11 cellular contexts compared by ENCODE assay signal in the genomic region with DNA sequence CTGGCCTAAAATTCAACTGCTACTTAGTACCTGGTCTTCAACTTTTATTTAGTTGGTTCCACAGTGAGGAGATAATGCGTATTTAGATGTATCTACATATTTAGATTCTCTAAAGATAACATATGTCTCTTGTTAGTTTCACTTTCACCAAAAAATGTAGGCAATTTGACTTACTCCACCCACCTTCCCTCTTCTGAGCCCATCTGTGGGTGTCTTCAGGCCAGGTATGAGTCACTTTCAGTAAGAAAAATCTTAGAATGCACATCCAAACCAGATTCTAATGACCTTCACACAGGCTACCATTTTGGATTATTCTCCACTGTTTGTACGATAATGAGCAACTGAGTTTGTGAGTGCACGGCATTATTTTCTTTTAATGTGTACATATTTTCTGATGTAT.
A peak's percentile ranks its signal among the peaks of the same experiment; 100 is the strongest.
DNase-seq lines count a peak whose midpoint lies in the region; ATAC-seq and TF ChIP-seq lines count a peak whose summit lies in the region.
"Had no signal": no experiment of that assay in that cellular context is flagged by ENCODE, and none has a peak within 500 bp of the region (broad histone marks: within the 10 kb centered on the region; RNA-seq: fewer than 3 reads in every experiment).

No MANE protein-coding gene starts in this region.

- DNase-seq in GM10266 (ENCODE audit: extremely low spot score) (peak; percentile 2), WTC11 (ENCODE audit: low spot score) (no peak), Peyer's patch (no peak), mesenteric fat pad (ENCODE audit: low spot score) (no peak)
- DNase-seq in activated CD4-positive, alpha-beta memory T cell treated with anti-CD3 and anti-CD28 coated beads, Interleukin-2, amount 10 ng/mL, durations not matched to agents 7 days and 5 days: no peak
- no peak for DNase-seq in activated CD4-positive, CD25-positive, alpha-beta regulatory T cell (lab: John Stamatoyannopoulos, UW)
- DNase-seq: Kasumi-1, NCI-H510A treated with DMSO at 0.1 percent for 48 hours had no signal

- TF ChIP-seq CTCF in GM10266 (IDR thresholded peaks at IDR 0.05; ENCODE audit: control insufficient read depth, insufficient read depth, low read depth, missing control alignments) (no peak), WTC11 (IDR thresholded peaks at IDR 0.05) (no peak), Peyer's patch (IDR thresholded peaks at IDR 0.05) (no peak)

- no peaks in the 10 kb centered on the region for H3K9me3 ChIP-seq in Peyer's patch

- H3K4me1 ChIP-seq in Peyer's patch: no peaks in the 10 kb centered on the region

- H3K27me3 ChIP-seq in Peyer's patch: no peaks in the 10 kb centered on the region
- H3K27me3 ChIP-seq: BLaER1 treated with 17β-estradiol and CSF1 and Interleukin-3, amounts not matched to agents 10 nM and 100 nM had no signal

- no peaks in the 10 kb centered on the region for H3K36me3 ChIP-seq in Peyer's patch
- H3K36me3 ChIP-seq: BLaER1 treated with 17β-estradiol and CSF1 and Interleukin-3, amounts not matched to agents 10 nM and 100 nM had no signal

- no peaks in the 10 kb centered on the region for H3K9me3 Mint-ChIP-seq in WTC11
- H3K9me3 Mint-ChIP-seq in activated CD4-positive, alpha-beta memory T cell treated with anti-CD3 and anti-CD28 coated beads, Interleukin-2, amount 10 ng/mL, durations not matched to agents 7 days and 5 days: peaks cover 8% of the 10 kb centered on the region

- POLR2A ChIA-PET in WTC11 (lab: Charles Lee): no interaction called here
- POLR2A ChIA-PET in activated CD4-positive, alpha-beta memory T cell treated with anti-CD3 and anti-CD28 coated beads, Interleukin-2, amount 10 ng/mL, durations not matched to agents 7 days and 5 days (lab: Charles Lee): no interaction called here

- peak overlapping the region; percentile 6; the same call in 1 of the 2 replicates for H3K27ac Mint-ChIP-seq in WTC11
- no peak overlapping the region for H3K27ac Mint-ChIP-seq in activated CD4-positive, alpha-beta memory T cell treated with anti-CD3 and anti-CD28 coated beads, Interleukin-2, amount 10 ng/mL, durations not matched to agents 7 days and 5 days

- H3K27me3 Mint-ChIP-seq in WTC11 (ENCODE audit: low read depth): no peaks in the 10 kb centered on the region
- no peaks in the 10 kb centered on the region for H3K27me3 Mint-ChIP-seq in activated CD4-positive, alpha-beta memory T cell treated with anti-CD3 and anti-CD28 coated beads, Interleukin-2, amount 10 ng/mL, durations not matched to agents 7 days and 5 days

- H3K4me1 Mint-ChIP-seq in WTC11: peaks cover 16% of the 10 kb centered on the region
- H3K4me1 Mint-ChIP-seq in activated CD4-positive, alpha-beta memory T cell treated with anti-CD3 and anti-CD28 coated beads, Interleukin-2, amount 10 ng/mL, durations not matched to agents 7 days and 5 days: no peaks in the 10 kb centered on the region

- H3K4me3 ChIP-seq in Peyer's patch: no peak overlapping the region
- H3K4me3 ChIP-seq: BLaER1 treated with 17β-estradiol and CSF1 and Interleukin-3, amounts not matched to agents 10 nM and 100 nM had no signal

- no peaks in the 10 kb centered on the region for H3K36me3 Mint-ChIP-seq in WTC11
- no peaks in the 10 kb centered on the region for H3K36me3 Mint-ChIP-seq in activated CD4-positive, alpha-beta memory T cell treated with anti-CD3 and anti-CD28 coated beads, Interleukin-2, amount 10 ng/mL, durations not matched to agents 7 days and 5 days (ENCODE audit: low read depth)

- TF ChIP-seq POLR2A in Peyer's patch (IDR thresholded peaks at IDR 0.05): no peak

- H3K27ac ChIP-seq in Peyer's patch: no peak overlapping the region
- H3K27ac ChIP-seq: BLaER1 treated with 17β-estradiol and CSF1 and Interleukin-3, amounts not matched to agents 10 nM and 100 nM had no signal

- no peak overlapping the region for H3K4me3 Mint-ChIP-seq in WTC11
- H3K4me3 Mint-ChIP-seq in activated CD4-positive, alpha-beta memory T cell treated with anti-CD3 and anti-CD28 coated beads, Interleukin-2, amount 10 ng/mL, durations not matched to agents 7 days and 5 days: no peak overlapping the region

- ATAC-seq in GM19438 (IDR thresholded peaks at IDR 0.05; ENCODE audit: low read depth, unreplicated experiment) (peak; percentile 40), HG03039 (IDR thresholded peaks at IDR 0.05; ENCODE audit: unreplicated experiment) (peak; percentile 80), WTC11 (no peak)

- CTCF ChIA-PET in WTC11 (lab: Charles Lee): no interaction called here
- CTCF ChIA-PET in activated CD4-positive, alpha-beta memory T cell treated with anti-CD3 and anti-CD28 coated beads, Interleukin-2, amount 10 ng/mL, durations not matched to agents 7 days and 5 days (lab: Charles Lee): no interaction called here

TF ChIP-seq in WTC11, 78 proteins besides CTCF, POLR2A, EP300 and RAD21:
- TF ChIP-seq IRF2 (CRISPR knock-in tag; IDR thresholded peaks at IDR 0.05; ENCODE audit: borderline replicate concordance, low read depth) (no peak), NFYB (CRISPR knock-in tag; conservative IDR thresholded peaks at IDR 0.05; ENCODE audit: low read depth) (no peak), SMAD3 (CRISPR knock-in tag; IDR thresholded peaks at IDR 0.05; ENCODE audit: borderline replicate concordance) (no peak), TCF7 (CRISPR knock-in tag; IDR thresholded peaks at IDR 0.05; ENCODE audit: low read depth) (no peak), ZNF416 (CRISPR knock-in tag; IDR thresholded peaks at IDR 0.05) (no peak), ETV6 (CRISPR knock-in tag; IDR thresholded peaks at IDR 0.05) (no peak)
- TF ChIP-seq, protein P1, sequence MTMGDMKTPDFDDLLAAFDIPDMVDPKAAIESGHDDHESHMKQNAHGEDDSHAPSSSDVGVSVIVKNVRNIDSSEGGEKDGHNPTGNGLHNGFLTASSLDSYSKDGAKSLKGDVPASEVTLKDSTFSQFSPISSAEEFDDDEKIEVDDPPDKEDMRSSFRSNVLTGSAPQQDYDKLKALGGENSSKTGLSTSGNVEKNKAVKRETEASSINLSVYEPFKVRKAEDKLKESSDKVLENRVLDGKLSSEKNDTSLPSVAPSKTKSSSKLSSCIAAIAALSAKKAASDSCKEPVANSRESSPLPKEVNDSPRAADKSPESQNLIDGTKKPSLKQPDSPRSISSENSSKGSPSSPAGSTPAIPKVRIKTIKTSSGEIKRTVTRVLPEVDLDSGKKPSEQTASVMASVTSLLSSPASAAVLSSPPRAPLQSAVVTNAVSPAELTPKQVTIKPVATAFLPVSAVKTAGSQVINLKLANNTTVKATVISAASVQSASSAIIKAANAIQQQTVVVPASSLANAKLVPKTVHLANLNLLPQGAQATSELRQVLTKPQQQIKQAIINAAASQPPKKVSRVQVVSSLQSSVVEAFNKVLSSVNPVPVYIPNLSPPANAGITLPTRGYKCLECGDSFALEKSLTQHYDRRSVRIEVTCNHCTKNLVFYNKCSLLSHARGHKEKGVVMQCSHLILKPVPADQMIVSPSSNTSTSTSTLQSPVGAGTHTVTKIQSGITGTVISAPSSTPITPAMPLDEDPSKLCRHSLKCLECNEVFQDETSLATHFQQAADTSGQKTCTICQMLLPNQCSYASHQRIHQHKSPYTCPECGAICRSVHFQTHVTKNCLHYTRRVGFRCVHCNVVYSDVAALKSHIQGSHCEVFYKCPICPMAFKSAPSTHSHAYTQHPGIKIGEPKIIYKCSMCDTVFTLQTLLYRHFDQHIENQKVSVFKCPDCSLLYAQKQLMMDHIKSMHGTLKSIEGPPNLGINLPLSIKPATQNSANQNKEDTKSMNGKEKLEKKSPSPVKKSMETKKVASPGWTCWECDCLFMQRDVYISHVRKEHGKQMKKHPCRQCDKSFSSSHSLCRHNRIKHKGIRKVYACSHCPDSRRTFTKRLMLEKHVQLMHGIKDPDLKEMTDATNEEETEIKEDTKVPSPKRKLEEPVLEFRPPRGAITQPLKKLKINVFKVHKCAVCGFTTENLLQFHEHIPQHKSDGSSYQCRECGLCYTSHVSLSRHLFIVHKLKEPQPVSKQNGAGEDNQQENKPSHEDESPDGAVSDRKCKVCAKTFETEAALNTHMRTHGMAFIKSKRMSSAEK (CRISPR knock-in tag; IDR thresholded peaks at IDR 0.05; ENCODE audit: borderline replicate concordance): no peak
- TF ChIP-seq, protein P2, sequence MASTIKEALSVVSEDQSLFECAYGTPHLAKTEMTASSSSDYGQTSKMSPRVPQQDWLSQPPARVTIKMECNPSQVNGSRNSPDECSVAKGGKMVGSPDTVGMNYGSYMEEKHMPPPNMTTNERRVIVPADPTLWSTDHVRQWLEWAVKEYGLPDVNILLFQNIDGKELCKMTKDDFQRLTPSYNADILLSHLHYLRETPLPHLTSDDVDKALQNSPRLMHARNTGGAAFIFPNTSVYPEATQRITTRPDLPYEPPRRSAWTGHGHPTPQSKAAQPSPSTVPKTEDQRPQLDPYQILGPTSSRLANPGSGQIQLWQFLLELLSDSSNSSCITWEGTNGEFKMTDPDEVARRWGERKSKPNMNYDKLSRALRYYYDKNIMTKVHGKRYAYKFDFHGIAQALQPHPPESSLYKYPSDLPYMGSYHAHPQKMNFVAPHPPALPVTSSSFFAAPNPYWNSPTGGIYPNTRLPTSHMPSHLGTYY (CRISPR knock-in tag; IDR thresholded peaks at IDR 0.05): no peak
